In genomic region chr1:9821710-9822109, GRCh38 we compare ENCODE assay signal across 12 cellular contexts. TPM values are rescaled to one million over a fixed set of nuclear protein-coding genes. Genes with fewer than 3 reads are reported as not detected.
DNase-seq lines count a peak whose midpoint lies in the region; ATAC-seq, FAIRE-seq and TF ChIP-seq lines count a peak whose summit lies in the region.
"Had no signal": no experiment of that assay in that cellular context is flagged by ENCODE, and none has a peak within 500 bp of the region (broad histone marks: within the 10 kb centered on the region; RNA-seq: fewer than 3 reads in every experiment).

No MANE protein-coding gene starts in this region.

- H3K4me3 ChIP-seq in HepG2 (replicated peaks in 1 of 3; ENCODE audit: insufficient read depth in 1 of 3, low read depth in 2 of 3, low read length in 3 of 3) (peak overlapping the region; percentile 82 to 92 (median 88); a peak in 4 of 6 replicates), right lobe of liver (no peak overlapping the region), heart left ventricle (peak overlapping the region in 2 of 12 donors; percentile 87 to 88)

- CTCF ChIA-PET in HepG2 (lab: Yijun Ruan, JAX; ENCODE audit: low intra/inter-chr PET ratio, low total read pairs) (no interaction called here), WTC11 (lab: Charles Lee) (interaction anchor here (1.0 to 1.2 kb wide), 3 partner anchors 35 to 97 kb away, joined by 3 to 6 read pairs (median 3); no protein-coding TSS in a partner anchor)

- in situ Hi-C loops in HepG2 (cut with HindIII; ENCODE audit: extremely low pct_ligation_motif_present, low pct_unique_long_range_greater_than_20kb), result no loop called here

- no peak overlapping the region for H3K27ac Mint-ChIP-seq in WTC11

- H3K27ac ChIP-seq in HepG2 (ENCODE audit: extremely low read length, insufficient read depth, low read length) (no peak overlapping the region), right lobe of liver (no peak overlapping the region), foreskin keratinocyte (peak overlapping the region; percentile 65), heart left ventricle (no peak overlapping the region)

- H4K20me1 ChIP-seq in HepG2 (ENCODE audit: insufficient read depth, low read length), result peaks cover 11% of the 10 kb centered on the region; the same call in 1 of the 2 replicates

- H3K79me2 ChIP-seq in HepG2 (ENCODE audit: insufficient read depth, low read length), result peaks cover 54% of the 10 kb centered on the region

- intact Hi-C loops in HepG2 (cut with micrococcal nuclease; ENCODE audit: unreplicated experiment), result no loop called here
- intact Hi-C loops in right lobe of liver (cut with DNase I), result no loop called here
- intact Hi-C loops in heart left ventricle (cut with DNase I), result loop anchor here in 1 of 10 donors (10.0 kb wide), 1 partner anchor 863 kb away; no protein-coding TSS in a partner anchor

- ATAC-seq in HepG2, result no peak
- no peak for ATAC-seq in right lobe of liver
- no peak for ATAC-seq in WTC11
- ATAC-seq in foreskin keratinocyte, result no peak
- no peak for ATAC-seq in heart left ventricle

- H3K4me2 ChIP-seq in HepG2 (ENCODE audit: low read depth, low read length), result peak overlapping the region; percentile 85

- no peaks in the 10 kb centered on the region for H3K9me3 ChIP-seq in HepG2 (ENCODE audit: low read length)
- H3K9me3 ChIP-seq in right lobe of liver, result no peaks in the 10 kb centered on the region
- no peaks in the 10 kb centered on the region for H3K9me3 ChIP-seq in heart left ventricle

- TF ChIP-seq CTCF in HepG2 (CRISPR knock-in tag; IDR thresholded peaks at IDR 0.05) (no peak), right lobe of liver (IDR thresholded peaks at IDR 0.05) (no peak), WTC11 (IDR thresholded peaks at IDR 0.05) (no peak), foreskin keratinocyte (conservative IDR thresholded peaks at IDR 0.05) (no peak), heart left ventricle (IDR thresholded peaks at IDR 0.05) (no peak)

- no peak for TF ChIP-seq POLR2A in HepG2 (IDR thresholded peaks at IDR 0.05; ENCODE audit: insufficient read depth in 1 of 2, low read depth in 2 of 2, low read length in 2 of 2)
- no peak for TF ChIP-seq POLR2A in right lobe of liver (IDR thresholded peaks at IDR 0.05)
- TF ChIP-seq POLR2A in heart left ventricle (IDR thresholded peaks at IDR 0.05), result no peak
- TF ChIP-seq POLR2A in GM12892 (IDR thresholded peaks at IDR 0.05; ENCODE audit: low read depth, low read length), result no peak

- H3K36me3 Mint-ChIP-seq in WTC11, result no peaks in the 10 kb centered on the region

- H3K27me3 Mint-ChIP-seq in WTC11 (ENCODE audit: low read depth), result peaks cover 30% of the 10 kb centered on the region

- H3K27me3 ChIP-seq in HepG2 (ENCODE audit: control insufficient read depth in 1 of 2, insufficient read depth in 2 of 2, low read length in 2 of 2) (no peaks in the 10 kb centered on the region; a peak in 1 of 5 replicates), right lobe of liver (no peaks in the 10 kb centered on the region), foreskin keratinocyte (no peaks in the 10 kb centered on the region), heart left ventricle (no peaks in the 10 kb centered on the region)

- TF ChIP-seq EP300 in HepG2 (IDR thresholded peaks at IDR 0.05; ENCODE audit: low read depth in 2 of 2, low read length in 2 of 2) (no peak), HepG2 (CRISPR knock-in tag; IDR thresholded peaks at IDR 0.05; ENCODE audit: borderline replicate concordance) (no peak)

- peaks cover 70% of the 10 kb centered on the region for H3K4me1 ChIP-seq in HepG2 (ENCODE audit: insufficient read depth, low read length)
- H3K4me1 ChIP-seq in right lobe of liver, result peaks cover 0 to 21% (median 0%) of the 10 kb centered on the region in 4 donors
- H3K4me1 ChIP-seq in foreskin keratinocyte, result peaks cover 30% of the 10 kb centered on the region
- peaks cover 12 to 43% (median 35%) of the 10 kb centered on the region in 12 donors for H3K4me1 ChIP-seq in heart left ventricle

- TSS peak; percentile 52 for BruUV-seq in HepG2 (replicated peaks; lab: Mats Ljungman, UMichigan)

- H3K9ac ChIP-seq in HepG2 (ENCODE audit: insufficient read depth, low read depth, low read length), result peak overlapping the region; percentile 75; the same call in 1 of the 2 replicates

- no peaks in the 10 kb centered on the region for H3K9me3 Mint-ChIP-seq in WTC11

- no peak for FAIRE-seq in HepG2 (lab: Jason Lieb, UNC)
- no peak for FAIRE-seq in GM12892 (lab: Jason Lieb, UNC)
- FAIRE-seq: GM18507 had no signal

- DNase-seq in HepG2 (ENCODE audit: low spot score), result no peak
- no peak for DNase-seq in right lobe of liver
- no peak for DNase-seq in WTC11 (ENCODE audit: low spot score)
- DNase-seq in foreskin keratinocyte, result no peak
- no peak for DNase-seq in Ammon's horn (ENCODE audit: low spot score)
- no peak for DNase-seq in NCI-H2171 treated with DMSO at 0.1 percent for 48 hours (lab: John Stamatoyannopoulos, UW)
- no peak for DNase-seq in heart left ventricle
- DNase-seq in GM12892 (ENCODE audit: insufficient read length), result no peak
- DNase-seq: GOT3, NCI-H2029 treated with DMSO at 0.1 percent for 48 hours, RPMI8226 had no signal

- peaks cover 54% of the 10 kb centered on the region for H3K4me1 Mint-ChIP-seq in WTC11

- POLR2A ChIA-PET in HepG2 (lab: Yijun Ruan, JAX) (no interaction called here), WTC11 (lab: Charles Lee) (no interaction called here)

- H3K4me3 Mint-ChIP-seq in WTC11, result peak overlapping the region; percentile 94

- TF ChIP-seq RAD21 in HepG2 (CRISPR knock-in tag; IDR thresholded peaks at IDR 0.05), result no peak

- no peak overlapping the region for H2AFZ ChIP-seq in HepG2 (ENCODE audit: low read length)

- WGBS in HepG2 (ENCODE audit: low lambda C conversion rate), result 57% methylated on average over 4 of the region's 4 CpGs
- 85% methylated on average over 4 of the region's 4 CpGs for WGBS in right lobe of liver (ENCODE audit: insufficient coverage, low coverage, low lambda C conversion rate, missing lambda C conversion rate)
- WGBS in heart left ventricle, 4 donors, result 90 to 97% (median 95%) methylated on average over 4 of the region's 4 CpGs

- H3K36me3 ChIP-seq in HepG2 (replicated peaks in 1 of 2; ENCODE audit: control insufficient read depth in 1 of 2, insufficient read depth in 2 of 2, low read length in 2 of 2) (no peaks in the 10 kb centered on the region), right lobe of liver (no peaks in the 10 kb centered on the region), heart left ventricle (no peaks in the 10 kb centered on the region)

TF ChIP-seq in HepG2, 621 proteins besides CTCF, POLR2A, EP300 and RAD21 (continues in another document):
- TF ChIP-seq NFE2 (CRISPR knock-in tag; IDR thresholded peaks at IDR 0.05), result no peak
- TF ChIP-seq MED13 (CRISPR knock-in tag; IDR thresholded peaks at IDR 0.05), result no peak
- TF ChIP-seq ATM (IDR thresholded peaks at IDR 0.05; ENCODE audit: borderline replicate concordance), result no peak
- no peak for TF ChIP-seq ZNF564 (CRISPR knock-in tag; IDR thresholded peaks at IDR 0.05)

TF ChIP-seq in WTC11, 78 proteins besides CTCF, POLR2A, EP300 and RAD21 (continues in another document):
- TF ChIP-seq HMGXB4 (CRISPR knock-in tag; IDR thresholded peaks at IDR 0.05) (no peak), IRF2 (CRISPR knock-in tag; IDR thresholded peaks at IDR 0.05; ENCODE audit: borderline replicate concordance, low read depth) (no peak), TP53 (CRISPR knock-in tag; IDR thresholded peaks at IDR 0.05) (no peak)

RNA-seq across cellular contexts. Expression of gene CLSTN1, which starts 2.1 kb away (rescaled TPM):
- 11.9 and 19.7 TPM in 2 replicates for total RNA-seq in HepG2 (2016; rRNA removed; fragmentation: Illumina TruSeq; extraction: Trizol)
- 2.9 and 4.1 TPM in 2 replicates for total RNA-seq in HepG2 (2016; cell fraction: cytosol; rRNA removed; fragmentation: Illumina TruSeq; extraction: Trizol; ENCODE audit: low read depth)
- total RNA-seq in HepG2 (2016; cell fraction: insoluble cytoplasmic fraction; rRNA removed; fragmentation: Illumina TruSeq; extraction: Trizol), result 9.1 and 22.6 TPM in 2 replicates
- 6.8 and 8.1 TPM in 2 replicates for total RNA-seq in HepG2 (2016; cell fraction: membrane; rRNA removed; fragmentation: Illumina TruSeq; extraction: Trizol)
- 30.2 and 36.0 TPM in 2 replicates for total RNA-seq in HepG2 (2016; cell fraction: nucleus; rRNA removed; fragmentation: Illumina TruSeq; extraction: Trizol)
- polyA plus RNA-seq in HepG2 (2011; rRNA removed), result 29.8 and 35.3 TPM in 2 replicates
- 32.1 and 32.2 TPM in 2 replicates for polyA plus RNA-seq in HepG2 (2011; cell fraction: cytosol; rRNA removed)
- 58.5 and 61.2 TPM in 2 replicates for polyA plus RNA-seq in HepG2 (2011; cell fraction: nucleus; rRNA removed)
- polyA plus RNA-seq in HepG2 (2012), result 58.8 and 80.4 TPM in 2 replicates
- polyA plus RNA-seq in HepG2 (2016; cell fraction: cytosol; fragmentation: Illumina TruSeq; extraction: Trizol; ENCODE audit: low read depth), result 3.4 and 3.6 TPM in 2 replicates
- 15.5 and 22.9 TPM in 2 replicates for polyA plus RNA-seq in HepG2 (2016; cell fraction: insoluble cytoplasmic fraction; fragmentation: Illumina TruSeq; extraction: Trizol; ENCODE audit: low read depth)
- polyA plus RNA-seq in HepG2 (2016; cell fraction: membrane; fragmentation: Illumina TruSeq; extraction: Trizol; ENCODE audit: low read depth), result 8.3 and 9.9 TPM in 2 replicates
- 82.7 and 87.2 TPM in 2 replicates for polyA plus RNA-seq in HepG2 (2016; cell fraction: nucleus; fragmentation: Illumina TruSeq; extraction: Trizol; ENCODE audit: insufficient read depth, low read depth)
- polyA minus RNA-seq in HepG2 (2011; rRNA and poly(A)+ RNA removed; ENCODE audit: low replicate concordance), result 22.8 and 40.9 TPM in 2 replicates
- 40.7 and 51.6 TPM in 2 replicates for polyA minus RNA-seq in HepG2 (2011; cell fraction: cytosol; rRNA and poly(A)+ RNA removed)
- 24.4 and 24.8 TPM in 2 replicates for polyA minus RNA-seq in HepG2 (2011; cell fraction: nucleus; rRNA and poly(A)+ RNA removed)
- 1 to 10 TPM; 4.4 to 9.9 (median 8.3) TPM for total RNA-seq in right lobe of liver
- 119 to 128 TPM (median 124 TPM) in 3 replicates for total RNA-seq in WTC11 (2021)
- total RNA-seq in foreskin keratinocyte, result 287 and 346 TPM in 2 replicates
- 237 and 287 TPM in 2 replicates for polyA plus RNA-seq in foreskin keratinocyte
- total RNA-seq in heart left ventricle, result 10 to 100 TPM; 50.6 to 79.4 (median 64.3) TPM
- 10 to 100 TPM; 37.6 to 40.5 TPM for polyA plus RNA-seq in heart left ventricle
- polyA plus RNA-seq in GM12892 (2012; ENCODE audit: missing spikeins), result 17.4 TPM

Comparison
In these comparisons a context has a peak if more than half of its experiments do, and no peak if none do; other contexts are left out.
1. H3K4me3 ChIP-seq: peak in HepG2 (3 of 3); none in right lobe of liver (0 of 3).